1 cellular context compared by ENCODE assay signal in the genomic region with DNA sequence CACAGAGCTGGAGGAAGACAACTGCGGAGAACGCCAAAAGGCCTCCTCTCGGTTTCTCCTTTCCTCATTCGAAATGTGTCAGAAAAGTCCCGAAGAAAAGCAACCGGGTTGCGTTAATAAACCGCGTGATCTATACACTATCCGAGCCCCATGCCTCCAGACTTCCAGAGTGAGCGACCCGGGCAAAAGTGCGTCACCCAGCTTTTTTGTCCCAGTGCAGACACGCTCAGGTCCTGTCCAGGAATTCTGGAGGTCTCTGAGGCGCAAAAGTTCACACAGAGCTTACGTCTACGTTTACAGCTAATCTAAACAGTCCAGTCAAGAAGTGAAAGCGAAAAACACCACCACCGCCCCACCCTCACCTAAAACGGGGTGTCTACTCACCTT.
TF ChIP-seq lines count a peak whose summit lies in the region.

No MANE protein-coding gene starts in this region.

TF ChIP-seq in K562, 482 proteins besides CTCF, POLR2A, EP300 and RAD21 (continued from another document):
- TF ChIP-seq, protein P1, sequence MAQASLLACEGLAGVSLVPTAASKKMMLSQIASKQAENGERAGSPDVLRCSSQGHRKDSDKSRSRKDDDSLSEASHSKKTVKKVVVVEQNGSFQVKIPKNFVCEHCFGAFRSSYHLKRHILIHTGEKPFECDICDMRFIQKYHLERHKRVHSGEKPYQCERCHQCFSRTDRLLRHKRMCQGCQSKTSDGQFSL (CRISPR knock-in tag; IDR thresholded peaks at IDR 0.05): no peak; the same call in 1 of the 2 replicates
- TF ChIP-seq, protein P1 (tag; IDR thresholded peaks at IDR 0.05): peak in 1 of 2 experiments; percentile 36; a peak in 1 of 4 replicates
- TF ChIP-seq KLF6 (CRISPR knock-in tag; IDR thresholded peaks at IDR 0.05; ENCODE audit: borderline replicate concordance): no peak
- TF ChIP-seq ZNF407 (IDR thresholded peaks at IDR 0.05; ENCODE audit: low read depth): 0 out of 2 replicates have a peak, but pooled peaks have one; percentile 24
- TF ChIP-seq CHD1 (IDR thresholded peaks at IDR 0.05; ENCODE audit: low read length): peak; percentile 54
- TF ChIP-seq, protein P2, sequence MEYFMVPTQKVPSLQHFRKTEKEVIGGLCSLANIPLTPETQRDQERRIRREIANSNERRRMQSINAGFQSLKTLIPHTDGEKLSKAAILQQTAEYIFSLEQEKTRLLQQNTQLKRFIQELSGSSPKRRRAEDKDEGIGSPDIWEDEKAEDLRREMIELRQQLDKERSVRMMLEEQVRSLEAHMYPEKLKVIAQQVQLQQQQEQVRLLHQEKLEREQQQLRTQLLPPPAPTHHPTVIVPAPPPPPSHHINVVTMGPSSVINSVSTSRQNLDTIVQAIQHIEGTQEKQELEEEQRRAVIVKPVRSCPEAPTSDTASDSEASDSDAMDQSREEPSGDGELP (CRISPR knock-in tag; IDR thresholded peaks at IDR 0.05; ENCODE audit: borderline replicate concordance): 0 out of 2 replicates have a peak, but pooled peaks have one; percentile 16
- TF ChIP-seq SIN3A (IDR thresholded peaks at IDR 0.05; ENCODE audit: borderline replicate concordance in 2 of 2, control insufficient read depth in 1 of 2, low read depth in 2 of 2, low read length in 2 of 2): 0 out of 4 replicates have a peak, but pooled peaks of 1 of the 2 experiments have one; percentile 7
- peak in 1 of 2 experiments; percentile 35; a peak in 1 of 4 replicates for TF ChIP-seq KDM4B (IDR thresholded peaks at IDR 0.05; ENCODE audit: borderline replicate concordance in 2 of 2, low read depth in 1 of 2)
- TF ChIP-seq BRCA1 (IDR thresholded peaks at IDR 0.05): no peak
- TF ChIP-seq BRCA1 (CRISPR knock-in tag; IDR thresholded peaks at IDR 0.05): no peak
